In the genomic region with DNA sequence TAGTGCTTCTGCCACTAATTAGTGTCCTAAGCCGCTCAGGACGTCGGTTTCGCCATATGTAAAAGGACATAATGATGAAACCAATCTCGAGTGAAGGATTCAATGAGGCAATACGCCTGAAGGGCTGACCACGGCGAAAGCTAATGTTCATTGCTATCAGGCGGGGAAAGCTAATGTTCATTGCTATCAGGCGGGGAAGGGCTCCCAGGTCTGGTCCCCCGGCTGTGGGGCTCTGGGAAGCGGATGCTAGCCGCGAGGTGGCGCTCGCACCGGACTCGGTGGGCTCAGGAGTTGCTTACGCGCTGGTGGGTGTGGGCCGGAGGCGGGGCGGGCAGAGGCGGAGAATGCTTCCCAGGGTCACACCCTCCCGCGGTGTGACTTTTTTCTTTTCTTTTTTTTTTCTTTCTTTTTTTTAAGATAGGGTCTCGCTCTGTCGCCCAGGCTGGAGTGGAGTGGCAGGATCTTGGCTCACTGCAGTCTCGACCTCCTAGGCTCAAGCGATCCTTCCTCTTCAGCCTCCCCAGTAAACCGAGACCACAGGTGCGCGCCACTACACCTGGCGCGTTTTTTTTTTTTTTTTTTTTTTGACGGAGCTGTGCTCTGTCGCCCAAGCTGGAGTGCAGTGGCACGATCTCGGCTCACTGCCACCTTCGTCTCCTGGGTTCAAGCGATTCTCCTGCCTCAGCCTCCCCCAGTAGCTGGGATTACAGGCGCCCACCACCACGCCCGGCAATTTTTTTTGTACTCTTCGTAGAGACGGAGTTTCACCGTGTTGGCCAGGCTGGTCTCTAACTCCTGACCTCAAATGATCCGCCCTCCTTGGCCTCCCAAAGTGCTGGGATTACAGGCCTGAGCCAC, we compare ENCODE assay signal across 8 cellular contexts. TPM values are rescaled to one million over a fixed set of nuclear protein-coding genes. Genes with fewer than 3 reads are reported as not detected.
DNase-seq lines count a peak whose midpoint lies in the region; ATAC-seq lines count a peak whose summit lies in the region.

No MANE protein-coding gene starts in this region.

- ATAC-seq in HG02973 (IDR thresholded peaks at IDR 0.05; ENCODE audit: unreplicated experiment) (peak; percentile 64), GM21423 (IDR thresholded peaks at IDR 0.05; ENCODE audit: unreplicated experiment) (no peak)

- peak; percentile 54 for DNase-seq in DMS53 treated with DMSO at 0.1 percent for 48 hours (lab: John Stamatoyannopoulos, UW; ENCODE audit: unreplicated experiment)
- peak; percentile 76 for DNase-seq in NCI-H226
- DNase-seq in activated CD4-positive, alpha-beta T cell treated with anti-CD3 and anti-CD28 coated beads for 24 hours (ENCODE audit: low read depth in 2 of 2) = peak; percentile 78 to 87
- peak; percentile 69 for DNase-seq in cerebellum (ENCODE audit: low spot score)
- peak; percentile 85 for DNase-seq in kidney tubule cell (ENCODE audit: low spot score)
- peak; percentile 88 to 94 for DNase-seq in stimulated activated CD4-positive, alpha-beta T cell treated with anti-CD3 and anti-CD28 coated beads, Interleukin-2, amount 100 ng/mL, for 24 hours

RNA-seq across cellular contexts. Expression of gene PEAR1, which starts 1.1 kb away (rescaled TPM):
- 1.8 TPM for total RNA-seq in cerebellum

RNA-seq across cellular contexts. Expression of gene LRRC71, which starts 28.0 kb away (rescaled TPM):
- 0.64 TPM for total RNA-seq in cerebellum

RNA-seq across cellular contexts. Expression of gene NTRK1, which starts 31.8 kb away (rescaled TPM):
- total RNA-seq in cerebellum = 1.6 TPM

RNA-seq across cellular contexts. Expression of gene INSRR, which starts 33.5 kb away (rescaled TPM):
- 0.36 TPM for total RNA-seq in cerebellum
